Comparison of ENCODE assay signal across 24 cellular contexts in the genomic region with DNA sequence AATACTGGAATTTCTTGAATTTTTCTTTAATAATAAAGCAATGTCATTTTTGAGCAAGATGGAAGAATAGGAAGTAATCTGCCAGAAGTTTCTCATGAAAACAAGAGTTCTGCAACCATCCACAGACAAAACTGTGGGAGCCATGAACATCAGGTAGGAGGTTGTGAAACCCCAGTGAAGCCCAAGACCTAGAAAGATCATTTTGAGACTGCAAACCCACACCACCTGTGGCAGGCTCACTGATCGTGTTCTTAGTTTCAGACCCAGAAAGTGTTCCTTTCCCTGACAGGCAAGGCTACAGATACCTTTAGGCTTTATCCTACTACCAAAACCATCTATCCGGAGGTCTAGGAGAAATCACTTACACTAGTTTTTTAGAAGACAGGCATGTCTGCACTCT.
"Had no signal": no experiment of that assay in that cellular context is flagged by ENCODE, and none has a peak within 500 bp of the region (broad histone marks: within the 10 kb centered on the region; RNA-seq: fewer than 3 reads in every experiment).

No MANE protein-coding gene starts in this region.

- H3K27ac ChIP-seq: lower lobe of right lung, pancreas, prostate gland, sigmoid colon, spleen, suprapubic skin, thoracic aorta, tibial artery, upper lobe of right lung had no signal

- DNase-seq: hippocampal formation; kidney glomerular epithelial cell; left cardiac atrium; lower lobe of right lung; mammary epithelial cell; mesenchymal stem cell; naive thymus-derived CD8-positive, alpha-beta T cell; nucleus accumbens; pancreas; retina; right cardiac atrium; sigmoid colon; small intestine; spleen; stimulated activated CD4-positive, alpha-beta T cell treated with anti-CD3 and anti-CD28 coated beads, Interleukin-4, amount 100 ng/mL, for 24 hours; stimulated activated naive CD4-positive, alpha-beta T cell; tibial artery; trophoblast cell; upper lobe of right lung had no signal

- H3K27me3 ChIP-seq: pancreas, sigmoid colon, spleen, suprapubic skin, tibial artery, upper lobe of right lung had no signal

- H3K36me3 ChIP-seq: lower lobe of right lung, pancreas, prostate gland, sigmoid colon, spleen, suprapubic skin, thoracic aorta, tibial artery, upper lobe of right lung had no signal

- H3K9me3 ChIP-seq: pancreas, prostate gland, thoracic aorta had no signal

- ATAC-seq: left cardiac atrium; left lobe of liver; lower lobe of right lung; naive thymus-derived CD8-positive, alpha-beta T cell; pancreas; right cardiac atrium; stimulated activated effector memory CD8-positive, alpha-beta T cell treated with anti-CD3 and anti-CD28 coated beads, Interleukin-12 subunit alpha, Interleukin-12 subunit beta, amount 100 ng/mL, for 72 hours; upper lobe of right lung had no signal

- H3K4me3 ChIP-seq: lower lobe of right lung, pancreas, prostate gland, sigmoid colon, spleen, suprapubic skin, thoracic aorta, tibial artery, upper lobe of right lung had no signal
